In the genomic region with DNA sequence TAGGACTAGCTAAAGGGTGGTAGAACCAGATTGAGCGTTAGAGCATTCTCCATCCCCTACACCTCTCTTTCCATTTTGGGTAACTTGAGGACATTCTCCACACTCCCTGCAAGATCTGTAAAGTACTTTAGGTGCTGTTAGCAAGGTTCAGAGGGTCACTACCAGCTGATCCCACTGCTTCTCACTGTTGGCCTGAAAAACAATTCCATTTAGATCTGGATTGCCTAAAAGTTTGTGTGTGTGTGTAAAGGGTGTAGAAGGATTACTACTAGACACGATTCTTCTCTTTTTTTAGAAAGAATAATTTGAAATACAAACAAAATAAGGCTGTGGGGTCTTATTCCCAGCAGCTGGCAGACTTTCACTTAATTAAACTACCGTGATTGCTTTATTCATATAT, we compare ENCODE assay signal across 26 cellular contexts.
"Had no signal": no experiment of that assay in that cellular context is flagged by ENCODE, and none has a peak within 500 bp of the region (broad histone marks: within the 10 kb centered on the region; RNA-seq: fewer than 3 reads in every experiment).

No MANE protein-coding gene starts in this region.

- H3K4me1 ChIP-seq: neural progenitor cell, uterus had no signal

- H3K4me3 Mint-ChIP-seq: activated CD4-positive, alpha-beta T cell treated with anti-CD3 and anti-CD28 coated beads, Interleukin-2, amount 10 ng/mL, durations not matched to agents 7 days and 5 days; activated CD8-positive, alpha-beta memory T cell treated with anti-CD3 and anti-CD28 coated beads, Interleukin-2, amount 10 ng/mL, durations not matched to agents 7 days and 5 days; activated CD8-positive, alpha-beta T cell treated with anti-CD3 and anti-CD28 coated beads for 36 hours; activated naive CD8-positive, alpha-beta T cell treated with anti-CD3 and anti-CD28 coated beads, Interleukin-2, amount 50 U/mL, for 24 hours; endodermal cell; immature natural killer cell; naive thymus-derived CD4-positive, alpha-beta T cell; neural progenitor cell; stimulated activated effector memory CD8-positive, alpha-beta T cell treated with anti-CD3 and anti-CD28 coated beads, Interleukin-12 subunit alpha, Interleukin-12 subunit beta, amount 100 ng/mL, for 72 hours; stimulated activated naive CD8-positive, alpha-beta T cell treated with anti-CD3 and anti-CD28 coated beads, Interleukin-15, amount 100 ng/mL, for 72 hours had no signal

- H3K27me3 ChIP-seq: brain microvascular endothelial cell, neural progenitor cell, right atrium auricular region, suprapubic skin, transverse colon, uterus had no signal

- H3K36me3 ChIP-seq: brain microvascular endothelial cell, neural progenitor cell, right atrium auricular region, suprapubic skin, transverse colon, uterus had no signal

- H3K27ac ChIP-seq: brain microvascular endothelial cell, epithelial cell of prostate, neural progenitor cell, skin epidermis, suprapubic skin, transverse colon, uterus had no signal

- H3K4me1 Mint-ChIP-seq: activated CD4-positive, alpha-beta T cell treated with anti-CD3 and anti-CD28 coated beads, Interleukin-2, amount 10 ng/mL, durations not matched to agents 7 days and 5 days; activated CD8-positive, alpha-beta memory T cell treated with anti-CD3 and anti-CD28 coated beads, Interleukin-2, amount 10 ng/mL, durations not matched to agents 7 days and 5 days; activated naive CD8-positive, alpha-beta T cell treated with anti-CD3 and anti-CD28 coated beads, Interleukin-2, amount 50 U/mL, for 24 hours; endodermal cell; immature natural killer cell; stimulated activated effector memory CD8-positive, alpha-beta T cell treated with anti-CD3 and anti-CD28 coated beads, Interleukin-12 subunit alpha, Interleukin-12 subunit beta, amount 100 ng/mL, for 72 hours; stimulated activated naive CD8-positive, alpha-beta T cell treated with anti-CD3 and anti-CD28 coated beads, Interleukin-15, amount 100 ng/mL, for 72 hours had no signal

- H3K4me3 ChIP-seq: lung, neural progenitor cell, right atrium auricular region, skin epidermis, suprapubic skin, transverse colon, uterus had no signal

- H3K9me3 ChIP-seq: right atrium auricular region, suprapubic skin, transverse colon, uterus had no signal

- DNase-seq: activated CD4-positive, alpha-beta T cell treated with anti-CD3 and anti-CD28 coated beads, Interleukin-2, amount 10 ng/mL, durations not matched to agents 7 days and 5 days; activated CD8-positive, alpha-beta memory T cell treated with anti-CD3 and anti-CD28 coated beads, Interleukin-2, amount 10 ng/mL, durations not matched to agents 7 days and 5 days; activated CD8-positive, alpha-beta T cell treated with anti-CD3 and anti-CD28 coated beads for 36 hours; activated gamma-delta T cell; activated naive CD4-positive, alpha-beta T cell treated with anti-CD3 and anti-CD28 coated beads, Interleukin-2, amount 50 U/mL, for 16 hours; activated naive CD8-positive, alpha-beta T cell treated with anti-CD3 and anti-CD28 coated beads, Interleukin-2, amount 50 U/mL, for 24 hours; activated T-cell treated with anti-CD3 and anti-CD28 coated beads for 4 hours; aorta; brain microvascular endothelial cell; immature natural killer cell; naive thymus-derived CD4-positive, alpha-beta T cell; stimulated activated CD4-positive, alpha-beta T cell treated with anti-CD3 and anti-CD28 coated beads, Interleukin-2, amount 100 ng/mL, for 24 hours; stimulated activated naive CD8-positive, alpha-beta T cell treated with anti-CD3 and anti-CD28 coated beads, Interleukin-15, amount 100 ng/mL, for 72 hours; T-helper 2 cell; transverse colon; uterus had no signal

- H3K27ac Mint-ChIP-seq: activated CD4-positive, alpha-beta T cell treated with anti-CD3 and anti-CD28 coated beads, Interleukin-2, amount 10 ng/mL, durations not matched to agents 7 days and 5 days; activated CD8-positive, alpha-beta memory T cell treated with anti-CD3 and anti-CD28 coated beads, Interleukin-2, amount 10 ng/mL, durations not matched to agents 7 days and 5 days; activated CD8-positive, alpha-beta T cell treated with anti-CD3 and anti-CD28 coated beads for 36 hours; activated naive CD8-positive, alpha-beta T cell treated with anti-CD3 and anti-CD28 coated beads, Interleukin-2, amount 50 U/mL, for 24 hours; endodermal cell; immature natural killer cell; naive thymus-derived CD4-positive, alpha-beta T cell; neural progenitor cell; progenitor cell of endocrine pancreas; stimulated activated effector memory CD8-positive, alpha-beta T cell treated with anti-CD3 and anti-CD28 coated beads, Interleukin-12 subunit alpha, Interleukin-12 subunit beta, amount 100 ng/mL, for 72 hours; stimulated activated naive CD8-positive, alpha-beta T cell treated with anti-CD3 and anti-CD28 coated beads, Interleukin-15, amount 100 ng/mL, for 72 hours had no signal

- H3K9me3 Mint-ChIP-seq: activated CD4-positive, alpha-beta T cell treated with anti-CD3 and anti-CD28 coated beads, Interleukin-2, amount 10 ng/mL, durations not matched to agents 7 days and 5 days; activated CD8-positive, alpha-beta T cell treated with anti-CD3 and anti-CD28 coated beads for 36 hours; activated naive CD8-positive, alpha-beta T cell treated with anti-CD3 and anti-CD28 coated beads, Interleukin-2, amount 50 U/mL, for 24 hours; stimulated activated effector memory CD8-positive, alpha-beta T cell treated with anti-CD3 and anti-CD28 coated beads, Interleukin-12 subunit alpha, Interleukin-12 subunit beta, amount 100 ng/mL, for 72 hours had no signal

- ATAC-seq: activated CD4-positive, CD25-positive, alpha-beta regulatory T cell treated with anti-CD3 and anti-CD28 coated beads, Interleukin-2, amount 50 U/mL, for 24 hours; activated CD8-positive, alpha-beta memory T cell treated with anti-CD3 and anti-CD28 coated beads, Interleukin-2, amount 10 ng/mL, durations not matched to agents 7 days and 5 days; activated CD8-positive, alpha-beta T cell treated with anti-CD3 and anti-CD28 coated beads for 36 hours; activated naive CD8-positive, alpha-beta T cell treated with anti-CD3 and anti-CD28 coated beads, Interleukin-2, amount 50 U/mL, for 24 hours; naive thymus-derived CD4-positive, alpha-beta T cell; stimulated activated effector memory CD8-positive, alpha-beta T cell treated with anti-CD3 and anti-CD28 coated beads, Interleukin-12 subunit alpha, Interleukin-12 subunit beta, amount 100 ng/mL, for 72 hours; stimulated activated naive CD8-positive, alpha-beta T cell treated with anti-CD3 and anti-CD28 coated beads, Interleukin-15, amount 100 ng/mL, for 72 hours had no signal

- H3K27me3 Mint-ChIP-seq: activated CD4-positive, alpha-beta T cell treated with anti-CD3 and anti-CD28 coated beads, Interleukin-2, amount 10 ng/mL, durations not matched to agents 7 days and 5 days; activated CD8-positive, alpha-beta memory T cell treated with anti-CD3 and anti-CD28 coated beads, Interleukin-2, amount 10 ng/mL, durations not matched to agents 7 days and 5 days; activated CD8-positive, alpha-beta T cell treated with anti-CD3 and anti-CD28 coated beads for 36 hours; activated naive CD8-positive, alpha-beta T cell treated with anti-CD3 and anti-CD28 coated beads, Interleukin-2, amount 50 U/mL, for 24 hours; stimulated activated naive CD8-positive, alpha-beta T cell treated with anti-CD3 and anti-CD28 coated beads, Interleukin-15, amount 100 ng/mL, for 72 hours had no signal

- H3K36me3 Mint-ChIP-seq: activated CD8-positive, alpha-beta memory T cell treated with anti-CD3 and anti-CD28 coated beads, Interleukin-2, amount 10 ng/mL, durations not matched to agents 7 days and 5 days; immature natural killer cell; stimulated activated effector memory CD8-positive, alpha-beta T cell treated with anti-CD3 and anti-CD28 coated beads, Interleukin-12 subunit alpha, Interleukin-12 subunit beta, amount 100 ng/mL, for 72 hours had no signal
